Comparison of ENCODE assay signal across 19 cellular contexts in genomic region chr14:82345149-82345548, GRCh38.
A peak's percentile ranks its signal among the peaks of the same experiment; 100 is the strongest.
DNase-seq lines count a peak whose midpoint lies in the region; ATAC-seq lines count a peak whose summit lies in the region.
"Had no signal": no experiment of that assay in that cellular context is flagged by ENCODE, and none has a peak within 500 bp of the region (broad histone marks: within the 10 kb centered on the region; RNA-seq: fewer than 3 reads in every experiment).

No MANE protein-coding gene starts in this region.

- ATAC-seq in GM19452 (IDR thresholded peaks at IDR 0.05; ENCODE audit: unreplicated experiment): no peak
- ATAC-seq: A549; CD8-positive, alpha-beta T cell had no signal

- DNase-seq in Ammon's horn (ENCODE audit: low spot score): peak; percentile 62
- peak; percentile 85 for DNase-seq in NCI-H1694 treated with DMSO at 0.1 percent for 48 hours (lab: John Stamatoyannopoulos, UW)
- peak; percentile 5 for DNase-seq in NCI-H446 treated with DMSO at 0.1 percent for 48 hours (lab: John Stamatoyannopoulos, UW)
- no peak for DNase-seq in kidney glomerular epithelial cell (lab: John Stamatoyannopoulos, UW)
- DNase-seq in hypothalamus (lab: John Stamatoyannopoulos, UW): no peak
- DNase-seq: 8988T; ACHN; AML-193; C1 segment of cervical spinal cord; Caco-2; CD8-positive, alpha-beta T cell; DMS153; DMS79 treated with DMSO at 0.1 percent for 48 hours; GF-D8; GM23248; H7; HCEC 1CT had no signal

Comparison
In these comparisons a context has a peak if more than half of its experiments do, and no peak if none do; other contexts are left out.
1. DNase-seq: peak in Ammon's horn (single experiment), NCI-H1694 treated with DMSO at 0.1 percent for 48 hours (single experiment) and NCI-H446 treated with DMSO at 0.1 percent for 48 hours (single experiment); none in kidney glomerular epithelial cell (single experiment) and hypothalamus (0 of 51).